In the genomic region with DNA sequence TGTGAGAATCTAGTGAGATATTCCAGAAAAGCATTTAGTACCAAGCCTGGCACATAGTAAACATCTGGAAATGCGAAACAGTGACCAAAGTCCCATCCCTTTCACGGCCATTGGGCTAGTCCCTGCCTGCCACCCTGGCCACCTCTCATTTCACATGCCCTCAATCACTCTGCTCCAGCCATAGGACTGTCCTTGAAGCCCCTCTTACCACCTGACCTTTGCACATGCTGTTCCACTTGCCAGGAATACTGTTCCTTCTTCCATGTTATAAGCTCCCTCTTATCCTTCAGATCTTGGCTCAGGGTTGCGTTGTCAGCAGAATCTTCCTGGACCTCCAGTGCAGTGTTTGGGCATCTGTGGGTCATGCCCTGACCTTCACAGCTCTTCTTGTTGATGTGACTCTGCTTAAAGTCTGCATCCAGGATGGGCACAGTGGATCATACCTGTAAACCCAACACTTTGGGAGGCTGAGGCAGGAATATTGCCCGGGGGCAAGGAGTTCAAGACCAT, we compare ENCODE assay signal across 31 cellular contexts.
"Had no signal": no experiment of that assay in that cellular context is flagged by ENCODE, and none has a peak within 500 bp of the region (broad histone marks: within the 10 kb centered on the region; RNA-seq: fewer than 3 reads in every experiment).

No MANE protein-coding gene starts in this region.

- H3K9me3 ChIP-seq: gastroesophageal sphincter, lower lobe of right lung, mucosa of descending colon, sigmoid colon, stomach, thyroid gland, upper lobe of right lung had no signal

- H3K36me3 ChIP-seq: WERI-Rb-1 had no signal

- ATAC-seq: activated CD4-positive, CD25-positive, alpha-beta regulatory T cell treated with anti-CD3 and anti-CD28 coated beads, Interleukin-2, amount 50 U/mL, for 24 hours; activated naive CD8-positive, alpha-beta T cell treated with anti-CD3 and anti-CD28 coated beads, Interleukin-2, amount 50 U/mL, for 24 hours; effector memory CD8-positive, alpha-beta T cell; gastroesophageal sphincter; lower lobe of right lung; mucosa of descending colon; stimulated activated naive B cell treated with anti-CD40 and anti-IgM and Interleukin-4, amounts not matched to agents 10 μg/mL and 1 μg/mL and 100 μg/mL, for 72 hours; upper lobe of right lung had no signal

- H3K9me3 Mint-ChIP-seq: activated CD4-positive, alpha-beta memory T cell treated with anti-CD3 and anti-CD28 coated beads for 36 hours; activated naive CD4-positive, alpha-beta T cell treated with anti-CD3 and anti-CD28 coated beads, Interleukin-2, amount 50 U/mL, for 24 hours; activated naive CD8-positive, alpha-beta T cell treated with anti-CD3 and anti-CD28 coated beads, Interleukin-2, amount 50 U/mL, for 24 hours; effector memory CD8-positive, alpha-beta T cell; natural killer cell treated with Interleukin-12 subunit alpha and Interleukin-12 subunit beta and Interleukin-15 and Interleukin-18, amount 100 ng/mL, for 72 hours; stimulated activated naive B cell treated with anti-CD40 and anti-IgM and Interleukin-4, amounts not matched to agents 10 μg/mL and 1 μg/mL and 100 μg/mL, for 72 hours; T-helper 1 cell treated with Interleukin-12 subunit alpha and Interleukin-12 subunit beta and Interleukin-4 antibody, amounts not matched to agents 30 μg/mL and 1 μg/mL, for 36 hours had no signal

- H3K4me3 ChIP-seq: gastroesophageal sphincter, lower lobe of right lung, mucosa of descending colon, sigmoid colon, stomach, thyroid gland, upper lobe of right lung had no signal

- H3K4me1 ChIP-seq: gastroesophageal sphincter, lower lobe of right lung, sigmoid colon, stomach, thyroid gland, upper lobe of right lung had no signal

- DNase-seq: activated CD4-positive, alpha-beta memory T cell treated with anti-CD3 and anti-CD28 coated beads for 36 hours; activated CD4-positive, alpha-beta T cell treated with anti-CD3 and anti-CD28 coated beads for 48 hours; activated CD8-positive, alpha-beta memory T cell treated with anti-CD3 and anti-CD28 coated beads, Interleukin-2, amount 50 U/mL, for 4 hours; activated gamma-delta T cell treated with Interleukin-2 at 50 U/mL for 16 hours; activated naive CD8-positive, alpha-beta T cell treated with anti-CD3 and anti-CD28 coated beads, Interleukin-2, amount 50 U/mL, for 24 hours; activated T-cell treated with anti-CD3 and anti-CD28 coated beads, Interleukin-2, amount 50 U/mL, for 1 hour; amygdala; caudate nucleus; cortex of kidney; effector memory CD8-positive, alpha-beta T cell; head of caudate nucleus; hippocampal formation; kidney; lower lobe of right lung; mesenchymal stem cell; mucosa of descending colon; sigmoid colon; small intestine; stimulated activated CD4-positive, alpha-beta T cell treated with anti-CD3 and anti-CD28 coated beads, Interleukin-4, amount 100 ng/mL, for 24 hours; stimulated activated naive B cell treated with anti-CD40 and anti-IgM and Interleukin-4, amounts not matched to agents 10 μg/mL and 1 μg/mL and 100 μg/mL, for 72 hours; stomach; T-helper 9 cell; thyroid gland; upper lobe of right lung; WERI-Rb-1 had no signal

- H3K4me3 Mint-ChIP-seq: activated CD4-positive, alpha-beta memory T cell treated with anti-CD3 and anti-CD28 coated beads for 36 hours; activated naive CD4-positive, alpha-beta T cell treated with anti-CD3 and anti-CD28 coated beads, Interleukin-2, amount 50 U/mL, for 24 hours; activated naive CD8-positive, alpha-beta T cell treated with anti-CD3 and anti-CD28 coated beads, Interleukin-2, amount 50 U/mL, for 24 hours; effector memory CD8-positive, alpha-beta T cell; natural killer cell treated with Interleukin-12 subunit alpha and Interleukin-12 subunit beta and Interleukin-15 and Interleukin-18, amount 100 ng/mL, for 72 hours; T-helper 1 cell treated with Interleukin-12 subunit alpha and Interleukin-12 subunit beta and Interleukin-4 antibody, amounts not matched to agents 30 μg/mL and 1 μg/mL, for 36 hours had no signal

- H3K36me3 Mint-ChIP-seq: activated naive CD4-positive, alpha-beta T cell treated with anti-CD3 and anti-CD28 coated beads, Interleukin-2, amount 50 U/mL, for 24 hours; natural killer cell treated with Interleukin-12 subunit alpha and Interleukin-12 subunit beta and Interleukin-15 and Interleukin-18, amount 100 ng/mL, for 72 hours had no signal

- FAIRE-seq: kidney, small intestine, TTC549 had no signal

- H3K27me3 Mint-ChIP-seq: activated CD4-positive, alpha-beta memory T cell treated with anti-CD3 and anti-CD28 coated beads for 36 hours; activated naive CD8-positive, alpha-beta T cell treated with anti-CD3 and anti-CD28 coated beads, Interleukin-2, amount 50 U/mL, for 24 hours; natural killer cell treated with Interleukin-12 subunit alpha and Interleukin-12 subunit beta and Interleukin-15 and Interleukin-18, amount 100 ng/mL, for 72 hours had no signal

- H3K27ac Mint-ChIP-seq: activated CD4-positive, alpha-beta memory T cell treated with anti-CD3 and anti-CD28 coated beads for 36 hours; activated naive CD4-positive, alpha-beta T cell treated with anti-CD3 and anti-CD28 coated beads, Interleukin-2, amount 50 U/mL, for 24 hours; activated naive CD8-positive, alpha-beta T cell treated with anti-CD3 and anti-CD28 coated beads, Interleukin-2, amount 50 U/mL, for 24 hours; stimulated activated naive B cell treated with anti-CD40 and anti-IgM and Interleukin-4, amounts not matched to agents 10 μg/mL and 1 μg/mL and 100 μg/mL, for 72 hours; T-helper 1 cell treated with Interleukin-12 subunit alpha and Interleukin-12 subunit beta and Interleukin-4 antibody, amounts not matched to agents 30 μg/mL and 1 μg/mL, for 36 hours had no signal

- H3K27ac ChIP-seq: gastroesophageal sphincter, lower lobe of right lung, sigmoid colon, stomach, thyroid gland, upper lobe of right lung, WERI-Rb-1 had no signal

- H3K27me3 ChIP-seq: gastroesophageal sphincter, thyroid gland, upper lobe of right lung had no signal

- H3K4me1 Mint-ChIP-seq: activated naive CD4-positive, alpha-beta T cell treated with anti-CD3 and anti-CD28 coated beads, Interleukin-2, amount 50 U/mL, for 24 hours; activated naive CD8-positive, alpha-beta T cell treated with anti-CD3 and anti-CD28 coated beads, Interleukin-2, amount 50 U/mL, for 24 hours; stimulated activated naive B cell treated with anti-CD40 and anti-IgM and Interleukin-4, amounts not matched to agents 10 μg/mL and 1 μg/mL and 100 μg/mL, for 72 hours had no signal
